1 cellular context compared by ENCODE assay signal in the genomic region with DNA sequence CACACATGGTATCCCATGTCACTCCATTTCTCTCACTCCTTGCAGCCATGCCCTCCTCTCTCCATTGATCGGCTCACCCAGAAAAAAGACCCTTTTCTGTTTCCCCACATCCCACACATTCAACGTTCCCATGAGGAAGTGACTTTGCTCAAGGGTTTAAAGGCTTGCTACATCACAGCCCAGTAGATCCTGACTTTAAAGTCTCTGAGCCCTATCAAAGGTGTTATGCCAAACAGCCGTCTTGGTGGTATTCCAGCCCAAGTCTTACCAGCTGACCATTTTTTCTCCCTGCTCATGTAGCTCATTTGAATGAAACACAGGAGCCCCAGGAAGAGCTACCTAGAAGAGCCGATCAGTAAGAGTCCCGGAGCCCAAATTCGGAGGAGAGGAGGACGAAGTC.
TF ChIP-seq lines count a peak whose summit lies in the region.

No MANE protein-coding gene starts in this region.

TF ChIP-seq in HepG2, 621 proteins besides CTCF, POLR2A, EP300 and RAD21:
- TF ChIP-seq RBM22 (optimal IDR thresholded peaks at IDR 0.05; ENCODE audit: low read length) (peak; percentile 89), POLR2G (IDR thresholded peaks at IDR 0.05; ENCODE audit: low read depth, low read length) (0 out of 2 replicates have a peak, but pooled peaks have one; percentile 37), ZNF678 (CRISPR knock-in tag; IDR thresholded peaks at IDR 0.05) (no peak)
